In the genomic region with DNA sequence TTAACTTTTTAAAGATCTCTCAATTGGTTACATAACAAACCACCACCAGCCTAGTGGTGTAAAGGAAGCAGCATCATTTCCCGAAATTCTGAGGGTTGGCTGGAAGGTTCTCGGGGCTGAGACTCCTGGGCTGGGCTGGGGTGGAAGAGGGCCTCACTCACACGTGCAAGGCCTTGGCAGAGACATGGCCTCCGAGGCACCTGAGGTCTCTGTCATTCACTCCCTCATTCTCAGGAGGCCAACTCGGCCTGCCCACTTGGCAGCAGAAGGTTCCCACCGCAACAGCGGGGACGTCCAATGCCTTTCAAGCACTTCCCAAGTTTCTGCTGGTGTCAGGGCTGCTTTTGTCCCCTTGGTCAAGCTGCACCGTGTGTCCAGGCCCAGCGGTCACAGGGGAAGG, we compare ENCODE assay signal across 17 cellular contexts. TPM values are rescaled to one million over a fixed set of nuclear protein-coding genes. Genes with fewer than 3 reads are reported as not detected.
A peak's percentile ranks its signal among the peaks of the same experiment; 100 is the strongest.
DNase-seq lines count a peak whose midpoint lies in the region; ATAC-seq and TF ChIP-seq lines count a peak whose summit lies in the region.
"Had no signal": no experiment of that assay in that cellular context is flagged by ENCODE, and none has a peak within 500 bp of the region (broad histone marks: within the 10 kb centered on the region; RNA-seq: fewer than 3 reads in every experiment).

No MANE protein-coding gene starts in this region.

- H3K79me1 ChIP-seq in IMR-90 (ENCODE audit: low read depth in 1 of 2, low read length in 2 of 2): no peaks in the 10 kb centered on the region

- H3K27ac ChIP-seq in IMR-90 (ENCODE audit: insufficient read depth, low read length) (no peak overlapping the region), mammary epithelial cell (ENCODE audit: insufficient read depth, low read depth, low read length) (no peak overlapping the region), osteoblast (ENCODE audit: low read depth, low read length) (no peak overlapping the region), gastrocnemius medialis (no peak overlapping the region)
- H3K27ac ChIP-seq: brain microvascular endothelial cell, left lung had no signal

- no peak overlapping the region for H3K4ac ChIP-seq in IMR-90 (ENCODE audit: low read depth, low read length)

- no peak overlapping the region for H4K5ac ChIP-seq in IMR-90 (ENCODE audit: low read depth, low read length)

- H3K79me2 ChIP-seq in mammary epithelial cell (ENCODE audit: insufficient read depth, low read length) (no peaks in the 10 kb centered on the region), osteoblast (ENCODE audit: insufficient read depth, low read length) (no peaks in the 10 kb centered on the region)

- no peak overlapping the region for H2BK5ac ChIP-seq in IMR-90 (ENCODE audit: low read depth, low read length, poor library complexity, severe bottlenecking)

- H3K4me2 ChIP-seq in IMR-90 (ENCODE audit: low read depth, low read length) (no peak overlapping the region), mammary epithelial cell (ENCODE audit: insufficient read depth, low read depth, low read length) (peak overlapping the region; percentile 47), osteoblast (ENCODE audit: insufficient read depth, low read length) (no peak overlapping the region)

- H3K4me1 ChIP-seq in IMR-90 (ENCODE audit: control insufficient read depth, insufficient read depth, low read length) (no peaks in the 10 kb centered on the region), mammary epithelial cell (ENCODE audit: insufficient read depth, low read length) (peaks cover 14% of the 10 kb centered on the region), osteoblast (ENCODE audit: insufficient read depth, low read length) (peaks cover 3% of the 10 kb centered on the region), gastrocnemius medialis (peaks cover 4 to 10% of the 10 kb centered on the region in 2 donors)

- H3K4me3 ChIP-seq in IMR-90 (ENCODE audit: insufficient read depth, low read depth, low read length) (no peak overlapping the region), mammary epithelial cell (replicated peaks in 1 of 3; ENCODE audit: insufficient read depth in 1 of 3, low read depth in 2 of 3, low read length in 3 of 3) (no peak overlapping the region), osteoblast (ENCODE audit: insufficient read depth, low read length) (no peak overlapping the region), gastrocnemius medialis (no peak overlapping the region)
- H3K4me3 ChIP-seq: heart right ventricle, left lung, skin epidermis had no signal

- no peaks in the 10 kb centered on the region for H3K9me1 ChIP-seq in IMR-90 (ENCODE audit: insufficient read depth, low read length)

- H3K9me3 Mint-ChIP-seq in T-helper 1 cell treated with Interleukin-12 subunit alpha and Interleukin-12 subunit beta and Interleukin-4 antibody, amounts not matched to agents 30 μg/mL and 1 μg/mL, for 36 hours: peaks cover 6% of the 10 kb centered on the region

- no peak for DNase-seq in T-helper 1 cell
- DNase-seq in IMR-90: no peak
- DNase-seq in mammary epithelial cell: no peak
- DNase-seq in osteoblast (ENCODE audit: insufficient read length, low spot score, missing footprints): peak; percentile 82
- DNase-seq in gastrocnemius medialis: no peak
- DNase-seq: brain microvascular endothelial cell, heart right ventricle, NCI-H1048, NCI-H446, trophoblast cell had no signal

- ATAC-seq in IMR-90 (ENCODE audit: low read depth): no peak
- ATAC-seq in gastrocnemius medialis: no peak
- ATAC-seq in GM18873 (IDR thresholded peaks at IDR 0.05; ENCODE audit: low FRiP score, unreplicated experiment): no peak
- ATAC-seq in HG03280 (IDR thresholded peaks at IDR 0.05; ENCODE audit: unreplicated experiment): no peak

- dilution Hi-C loops in IMR-90 (cut with HindIII; ENCODE audit: low sequenced_read_pairs, unreplicated experiment): no loop called here
- dilution Hi-C loops in mammary epithelial cell (cut with HindIII; ENCODE audit: low sequenced_read_pairs): no loop called here

- H3K4me1 Mint-ChIP-seq in T-helper 1 cell treated with Interleukin-12 subunit alpha and Interleukin-12 subunit beta and Interleukin-4 antibody, amounts not matched to agents 30 μg/mL and 1 μg/mL, for 36 hours (ENCODE audit: low read depth): peaks cover 64% of the 10 kb centered on the region

- CTCF ChIA-PET in IMR-90 (lab: Yijun Ruan, JAX) (no interaction called here), mammary epithelial cell (lab: Charles Lee; ENCODE audit: low non-redundant PET) (no interaction called here)

- H3K14ac ChIP-seq in IMR-90 (replicated peaks; ENCODE audit: low read depth, low read length): no peak overlapping the region

- peaks cover 5% of the 10 kb centered on the region for H3K27me3 Mint-ChIP-seq in T-helper 1 cell treated with Interleukin-12 subunit alpha and Interleukin-12 subunit beta and Interleukin-4 antibody, amounts not matched to agents 30 μg/mL and 1 μg/mL, for 36 hours (ENCODE audit: low read depth)

- no peak overlapping the region for H2BK20ac ChIP-seq in IMR-90 (ENCODE audit: low read depth, low read length)

- H3K4me3 Mint-ChIP-seq in T-helper 1 cell treated with Interleukin-12 subunit alpha and Interleukin-12 subunit beta and Interleukin-4 antibody, amounts not matched to agents 30 μg/mL and 1 μg/mL, for 36 hours: peak overlapping the region; percentile 70

- POLR2A ChIA-PET in IMR-90 (lab: Charles Lee; ENCODE audit: unreplicated experiment): no interaction called here

- H2AFZ ChIP-seq in IMR-90 (replicated peaks; ENCODE audit: low read length, poor library complexity) (no peak overlapping the region), mammary epithelial cell (ENCODE audit: low read depth, low read length) (peak overlapping the region; percentile 72), osteoblast (ENCODE audit: low read length) (no peak overlapping the region)

- intact Hi-C loops in IMR-90 (cut with micrococcal nuclease) (no loop called here), mammary epithelial cell (cut with micrococcal nuclease) (loop anchor here (1.0 to 2.0 kb wide), 3 partner anchors 18 to 200 kb away; a partner anchor contains a TSS), gastrocnemius medialis (cut with DNase I; ENCODE audit: low total_unique reads) (no loop called here)

- H3K23ac ChIP-seq in IMR-90 (ENCODE audit: low read depth, low read length): no peak overlapping the region

- H4K8ac ChIP-seq in IMR-90 (ENCODE audit: low read depth in 2 of 2, low read length in 2 of 2): no peak overlapping the region

- no peak overlapping the region for H2BK15ac ChIP-seq in IMR-90 (ENCODE audit: low read depth, low read length)

- H4K20me1 ChIP-seq in IMR-90 (ENCODE audit: insufficient read depth, low read length) (no peaks in the 10 kb centered on the region; the same call in none of the 2 replicates), mammary epithelial cell (ENCODE audit: insufficient read depth, low read length) (no peaks in the 10 kb centered on the region), osteoblast (ENCODE audit: insufficient read depth, low read length) (no peaks in the 10 kb centered on the region)

- H3K27me3 ChIP-seq in IMR-90 (ENCODE audit: control insufficient read depth, insufficient read depth, low read length) (peaks cover 23% of the 10 kb centered on the region), mammary epithelial cell (ENCODE audit: insufficient read depth, low read length) (no peaks in the 10 kb centered on the region), osteoblast (ENCODE audit: insufficient read depth, low read length) (no peaks in the 10 kb centered on the region), gastrocnemius medialis (no peaks in the 10 kb centered on the region)
- H3K27me3 ChIP-seq: heart right ventricle, left lung had no signal

- peak overlapping the region; percentile 85 for H2AK9ac ChIP-seq in IMR-90 (replicated peaks; ENCODE audit: low read depth, low read length, poor library complexity)

- TF ChIP-seq POLR2A in IMR-90 (IDR thresholded peaks at IDR 0.05; ENCODE audit: low read depth, low read length) (no peak), gastrocnemius medialis (IDR thresholded peaks at IDR 0.05) (no peak)

- TF ChIP-seq RAD21 in IMR-90 (IDR thresholded peaks at IDR 0.05; ENCODE audit: low read length): no peak

- H3K9me3 ChIP-seq in IMR-90 (ENCODE audit: control insufficient read depth, insufficient read depth, low read length) (no peaks in the 10 kb centered on the region), mammary epithelial cell (replicated peaks; ENCODE audit: insufficient read depth, low read length) (no peaks in the 10 kb centered on the region), osteoblast (ENCODE audit: low read depth, low read length) (no peaks in the 10 kb centered on the region), gastrocnemius medialis (no peaks in the 10 kb centered on the region)
- H3K9me3 ChIP-seq: heart right ventricle, left lung had no signal

- H2BK120ac ChIP-seq in IMR-90 (ENCODE audit: low read depth, low read length): no peak overlapping the region

- whole genome bisulfite sequencing in IMR-90 (ENCODE audit: extremely low coverage in 2 of 2, insufficient read length in 1 of 2), 2 experiments: 93% methylated on average over 3 of the region's 10 CpGs; no CpG with 5 or more reads in 1 of the 2 experiments
- 14% methylated on average over 10 of the region's 10 CpGs for WGBS in mammary epithelial cell (ENCODE audit: low coverage, missing lambda C conversion rate)

- no peak overlapping the region for H2AK5ac ChIP-seq in IMR-90 (ENCODE audit: low read depth, low read length)

- H3K36me3 Mint-ChIP-seq in T-helper 1 cell treated with Interleukin-12 subunit alpha and Interleukin-12 subunit beta and Interleukin-4 antibody, amounts not matched to agents 30 μg/mL and 1 μg/mL, for 36 hours (ENCODE audit: low read depth): peaks cover 20% of the 10 kb centered on the region

- H3K27ac Mint-ChIP-seq in T-helper 1 cell treated with Interleukin-12 subunit alpha and Interleukin-12 subunit beta and Interleukin-4 antibody, amounts not matched to agents 30 μg/mL and 1 μg/mL, for 36 hours: peak overlapping the region; percentile 81

- BruUV-seq in IMR-90 (replicated peaks; lab: Mats Ljungman, UMichigan) (no TSS peak), mammary epithelial cell (replicated peaks; lab: Mats Ljungman, UMichigan) (no TSS peak)

- TF ChIP-seq CTCF in IMR-90 (conservative IDR thresholded peaks at IDR 0.05; ENCODE audit: low read depth, low read length) (no peak), mammary epithelial cell (conservative IDR thresholded peaks at IDR 0.05 in 1 of 2, IDR thresholded peaks at IDR 0.05 in 1 of 2; ENCODE audit: extremely low read depth in 1 of 2, insufficient read depth in 1 of 2, low read depth in 1 of 2, low read length in 2 of 2) (no peak), osteoblast (IDR thresholded peaks at IDR 0.05; ENCODE audit: extremely low read depth, low read depth, low read length) (no peak), gastrocnemius medialis (IDR thresholded peaks at IDR 0.05 in 4 of 5, conservative IDR thresholded peaks at IDR 0.05 in 1 of 5) (no peak)

- no peak overlapping the region for H4K91ac ChIP-seq in IMR-90 (ENCODE audit: insufficient read depth, low read depth, low read length)

- H3K56ac ChIP-seq in IMR-90 (ENCODE audit: extremely low read depth, insufficient read depth, low read length): no peak overlapping the region

- H3K36me3 ChIP-seq in IMR-90 (ENCODE audit: control insufficient read depth, insufficient read depth, low read length) (no peaks in the 10 kb centered on the region), mammary epithelial cell (ENCODE audit: insufficient read depth, low read length) (no peaks in the 10 kb centered on the region), osteoblast (ENCODE audit: insufficient read depth, low read length) (no peaks in the 10 kb centered on the region), gastrocnemius medialis (no peaks in the 10 kb centered on the region)
- H3K36me3 ChIP-seq: brain microvascular endothelial cell, heart right ventricle, left lung had no signal

- H3K18ac ChIP-seq in IMR-90 (ENCODE audit: low read depth, low read length): no peak overlapping the region

- H3K9ac ChIP-seq in IMR-90 (ENCODE audit: low read depth, low read length) (no peak overlapping the region), mammary epithelial cell (ENCODE audit: insufficient read depth, low read length) (no peak overlapping the region)

- in situ Hi-C loops in IMR-90 (cut with MboI; ENCODE audit: low sequenced_read_pairs) (no loop called here), mammary epithelial cell (cut with MboI; ENCODE audit: low sequenced_read_pairs in 2 of 2) (no loop called here), gastrocnemius medialis (cut with MboI; ENCODE audit: low sequenced_read_pairs in 4 of 4) (no loop called here)

RNA-seq across cellular contexts. Expression of a gene that starts 18.6 kb away (rescaled TPM):
- 21.0 and 22.8 TPM in 2 replicates for total RNA-seq in IMR-90 (2012; rRNA removed)
- 31.0 and 31.4 TPM in 2 replicates for polyA plus RNA-seq in IMR-90 (2012; rRNA removed)
- 22.9 and 29.5 TPM in 2 replicates for polyA plus RNA-seq in IMR-90 (2012; cell fraction: cytosol; rRNA removed)
- polyA plus RNA-seq in IMR-90 (2012; cell fraction: nucleus; rRNA removed; ENCODE audit: low replicate concordance): 48.4 and 48.8 TPM in 2 replicates
- 1 to 10 TPM; 5.2 to 8.4 TPM for total RNA-seq in mammary epithelial cell
- 4.0 TPM for polyA plus RNA-seq in mammary epithelial cell
- 2.5 TPM for polyA minus RNA-seq in mammary epithelial cell
- 40.7 and 41.3 TPM in 2 replicates for total RNA-seq in osteoblast
- total RNA-seq in gastrocnemius medialis: 10 to 100 TPM in 2 of 4 donors, 1 to 10 TPM in 2; 3.4 to 22.2 (median 10.8) TPM

RNA-seq across cellular contexts. Expression of a gene that starts 28.0 kb away (rescaled TPM):
- total RNA-seq in IMR-90 (2012; rRNA removed) (not detected in 2 replicates), mammary epithelial cell (not detected), osteoblast (not detected in 2 replicates), gastrocnemius medialis (not detected)
- polyA plus RNA-seq in IMR-90 (2012; rRNA removed) (not detected in 2 replicates), mammary epithelial cell (not detected)
- polyA plus RNA-seq in IMR-90 (2012; cell fraction: cytosol; rRNA removed): not detected in 2 replicates
- polyA plus RNA-seq in IMR-90 (2012; cell fraction: nucleus; rRNA removed; ENCODE audit: low replicate concordance): not detected in 2 replicates
- polyA minus RNA-seq in mammary epithelial cell: not detected
- total RNA-seq: H4; heart right ventricle; T-helper 2 cell treated with Interferon-gamma antibody and Interleukin-4, amounts not matched to agents 100 ng/mL and 5 ng/mL, for 36 hours had no signal
- polyA plus RNA-seq: heart right ventricle had no signal
